Comparison of ENCODE assay signal across 12 cellular contexts in the genomic region with DNA sequence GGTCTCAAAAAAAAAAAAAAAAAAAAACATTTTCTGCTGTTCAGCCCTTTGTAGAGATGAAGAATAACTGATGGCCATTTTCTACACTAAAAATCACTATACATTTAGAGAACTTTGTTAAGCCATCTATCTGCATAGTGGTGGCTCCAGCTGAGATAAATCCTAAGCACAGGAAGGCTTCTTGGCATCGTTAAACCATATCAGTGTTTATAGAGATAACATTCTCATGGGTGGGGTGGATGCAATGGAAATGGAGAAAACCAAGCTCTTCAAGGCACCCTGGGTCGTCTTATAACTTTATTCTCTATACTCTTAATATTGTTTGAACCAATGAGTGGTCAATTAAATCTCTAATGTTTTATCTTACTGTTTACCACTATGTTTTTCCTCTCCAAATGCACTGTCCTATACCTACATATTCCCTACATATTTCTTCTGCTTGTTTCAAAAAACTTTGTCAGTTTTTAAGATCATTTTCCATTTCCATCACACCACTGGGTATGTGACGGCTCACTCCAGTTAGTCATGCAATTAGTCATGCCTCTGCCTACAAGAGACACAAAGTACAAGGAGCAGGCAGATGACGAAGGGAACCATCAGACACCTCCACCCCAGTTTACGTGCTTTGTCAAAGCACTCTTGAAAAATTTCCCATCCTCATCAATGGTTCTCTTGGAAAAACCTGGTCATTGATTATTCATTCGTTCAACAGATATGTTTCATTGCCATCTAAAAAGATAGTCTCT.
DNase-seq lines count a peak whose midpoint lies in the region; ATAC-seq and TF ChIP-seq lines count a peak whose summit lies in the region.
"Had no signal": no experiment of that assay in that cellular context is flagged by ENCODE, and none has a peak within 500 bp of the region (broad histone marks: within the 10 kb centered on the region; RNA-seq: fewer than 3 reads in every experiment).

No MANE protein-coding gene starts in this region.

- H3K27me3 Mint-ChIP-seq in stimulated activated naive CD8-positive, alpha-beta T cell treated with anti-CD3 and anti-CD28 coated beads, Interleukin-15, amount 100 ng/mL, for 72 hours, result peaks cover 17% of the 10 kb centered on the region
- no peaks in the 10 kb centered on the region for H3K27me3 Mint-ChIP-seq in type B pancreatic cell
- peaks cover 5 to 12% of the 10 kb centered on the region in 2 donors for H3K27me3 Mint-ChIP-seq in CD8-positive, alpha-beta memory T cell
- H3K27me3 Mint-ChIP-seq: stimulated activated naive B cell treated with anti-CD40 and anti-IgM and Interleukin-4, amounts not matched to agents 10 μg/mL and 1 μg/mL and 100 μg/mL, for 72 hours had no signal

- no peak overlapping the region for H3K4me3 ChIP-seq in CD8-positive, alpha-beta memory T cell (ENCODE audit: low read length)

- peaks cover 6% of the 10 kb centered on the region for H3K27me3 ChIP-seq in CD8-positive, alpha-beta memory T cell (ENCODE audit: insufficient read depth, low read length, poor library complexity, severe bottlenecking)

- H3K27ac Mint-ChIP-seq in stimulated activated naive CD8-positive, alpha-beta T cell treated with anti-CD3 and anti-CD28 coated beads, Interleukin-15, amount 100 ng/mL, for 72 hours, result no peak overlapping the region
- H3K27ac Mint-ChIP-seq in type B pancreatic cell, result no peak overlapping the region
- H3K27ac Mint-ChIP-seq in CD8-positive, alpha-beta memory T cell, result no peak overlapping the region
- H3K27ac Mint-ChIP-seq: stimulated activated naive B cell treated with anti-CD40 and anti-IgM and Interleukin-4, amounts not matched to agents 10 μg/mL and 1 μg/mL and 100 μg/mL, for 72 hours had no signal

- no peak for DNase-seq in stimulated activated naive CD8-positive, alpha-beta T cell treated with anti-CD3 and anti-CD28 coated beads, Interleukin-15, Interleukin-2, amounts not matched to agents 100 U/mL and 50 U/mL, for 24 hours
- DNase-seq in stimulated activated naive CD8-positive, alpha-beta T cell treated with anti-CD3 and anti-CD28 coated beads, Interleukin-15, amount 100 ng/mL, for 72 hours, result no peak
- DNase-seq in astrocyte of the hippocampus (ENCODE audit: low read depth, low spot score) (peak; percentile 72), iris pigment epithelial cell (ENCODE audit: low read depth) (peak; percentile 94), type B pancreatic cell (ENCODE audit: extremely low spot score, unreplicated experiment) (no peak), medulla oblongata (ENCODE audit: extremely low spot score) (no peak), NCI-H146 (lab: John Stamatoyannopoulos, UW) (no peak)
- DNase-seq in CD8-positive, alpha-beta memory T cell, result no peak
- DNase-seq: AML-193; KBM-7; NCI-H345; stimulated activated naive B cell treated with anti-CD40 and anti-IgM and Interleukin-4, amounts not matched to agents 10 μg/mL and 1 μg/mL and 100 μg/mL, for 72 hours had no signal

- H3K4me3 Mint-ChIP-seq in stimulated activated naive CD8-positive, alpha-beta T cell treated with anti-CD3 and anti-CD28 coated beads, Interleukin-15, amount 100 ng/mL, for 72 hours, result no peak overlapping the region
- no peak overlapping the region for H3K4me3 Mint-ChIP-seq in type B pancreatic cell
- H3K4me3 Mint-ChIP-seq in CD8-positive, alpha-beta memory T cell, result no peak overlapping the region
- H3K4me3 Mint-ChIP-seq: stimulated activated naive B cell treated with anti-CD40 and anti-IgM and Interleukin-4, amounts not matched to agents 10 μg/mL and 1 μg/mL and 100 μg/mL, for 72 hours had no signal

- no peaks in the 10 kb centered on the region for H3K4me1 ChIP-seq in CD8-positive, alpha-beta memory T cell (ENCODE audit: insufficient read depth, low read length)

- POLR2A ChIA-PET in CD8-positive, alpha-beta memory T cell (lab: Charles Lee), result no interaction called here

- no peaks in the 10 kb centered on the region for H3K9me3 ChIP-seq in CD8-positive, alpha-beta memory T cell (ENCODE audit: low read length)

- CTCF ChIA-PET in CD8-positive, alpha-beta memory T cell (lab: Charles Lee), result no interaction called here

- H3K27ac ChIP-seq in CD8-positive, alpha-beta memory T cell (ENCODE audit: low read depth, low read length), result no peak overlapping the region

- peaks cover 47% of the 10 kb centered on the region for H3K36me3 Mint-ChIP-seq in type B pancreatic cell
- no peaks in the 10 kb centered on the region for H3K36me3 Mint-ChIP-seq in CD8-positive, alpha-beta memory T cell
- H3K36me3 Mint-ChIP-seq: stimulated activated naive B cell treated with anti-CD40 and anti-IgM and Interleukin-4, amounts not matched to agents 10 μg/mL and 1 μg/mL and 100 μg/mL, for 72 hours had no signal

- no peaks in the 10 kb centered on the region for H3K9me3 Mint-ChIP-seq in stimulated activated naive CD8-positive, alpha-beta T cell treated with anti-CD3 and anti-CD28 coated beads, Interleukin-15, amount 100 ng/mL, for 72 hours
- H3K9me3 Mint-ChIP-seq in type B pancreatic cell, result peaks cover 12% of the 10 kb centered on the region
- peaks cover 0 to 3% (median 0%) of the 10 kb centered on the region in 5 donors for H3K9me3 Mint-ChIP-seq in CD8-positive, alpha-beta memory T cell

- peak; percentile 72 for ATAC-seq in stimulated activated naive CD8-positive, alpha-beta T cell treated with anti-CD3 and anti-CD28 coated beads, Interleukin-15, Interleukin-2, amounts not matched to agents 100 U/mL and 50 U/mL, for 24 hours
- ATAC-seq in stimulated activated naive CD8-positive, alpha-beta T cell treated with anti-CD3 and anti-CD28 coated beads, Interleukin-15, amount 100 ng/mL, for 72 hours, result no peak
- ATAC-seq: stimulated activated naive B cell treated with anti-CD40 and anti-IgM and Interleukin-4, amounts not matched to agents 10 μg/mL and 1 μg/mL and 100 μg/mL, for 72 hours had no signal

- H3K36me3 ChIP-seq in CD8-positive, alpha-beta memory T cell (ENCODE audit: insufficient read depth, low read length), result no peaks in the 10 kb centered on the region

- TF ChIP-seq CTCF in type B pancreatic cell (conservative IDR thresholded peaks at IDR 0.05), result no peak

- no peaks in the 10 kb centered on the region for H3K4me1 Mint-ChIP-seq in stimulated activated naive CD8-positive, alpha-beta T cell treated with anti-CD3 and anti-CD28 coated beads, Interleukin-15, amount 100 ng/mL, for 72 hours
- H3K4me1 Mint-ChIP-seq in type B pancreatic cell (ENCODE audit: unreplicated experiment), result no peaks in the 10 kb centered on the region
- no peaks in the 10 kb centered on the region for H3K4me1 Mint-ChIP-seq in CD8-positive, alpha-beta memory T cell
- H3K4me1 Mint-ChIP-seq: stimulated activated naive B cell treated with anti-CD40 and anti-IgM and Interleukin-4, amounts not matched to agents 10 μg/mL and 1 μg/mL and 100 μg/mL, for 72 hours had no signal

Comparison
In these comparisons a context has a peak if more than half of its experiments do, and no peak if none do; other contexts are left out.
1. DNase-seq: peak in astrocyte of the hippocampus (single experiment) and iris pigment epithelial cell (single experiment); none in stimulated activated naive CD8-positive, alpha-beta T cell treated with anti-CD3 and anti-CD28 coated beads, Interleukin-15, Interleukin-2, amounts not matched to agents 100 U/mL and 50 U/mL, for 24 hours (single experiment), stimulated activated naive CD8-positive, alpha-beta T cell treated with anti-CD3 and anti-CD28 coated beads, Interleukin-15, amount 100 ng/mL, for 72 hours (0 of 2), type B pancreatic cell (single experiment), medulla oblongata (single experiment), NCI-H146 (single experiment) and CD8-positive, alpha-beta memory T cell (0 of 5).